1 cellular context compared by ENCODE assay signal in genomic region chr11:66262696-66263095, GRCh38.
TF ChIP-seq lines count a peak whose summit lies in the region.

No MANE protein-coding gene starts in this region.

TF ChIP-seq in GM12878, 131 proteins besides CTCF, POLR2A, EP300 and RAD21:
- TF ChIP-seq CREB1 (IDR thresholded peaks at IDR 0.05; ENCODE audit: low read depth), result no peak
- no peak for TF ChIP-seq PBX3 (IDR thresholded peaks at IDR 0.05; ENCODE audit: insufficient replicate concordance, low read depth, low read length)
- TF ChIP-seq EGR1 (IDR thresholded peaks at IDR 0.05; ENCODE audit: borderline replicate concordance in 1 of 2, low read depth in 2 of 2, low read length in 2 of 2), result no peak
- TF ChIP-seq LARP7 (IDR thresholded peaks at IDR 0.05), result no peak
- no peak for TF ChIP-seq ETV6 (conservative IDR thresholded peaks at IDR 0.05 in 1 of 2, IDR thresholded peaks at IDR 0.05 in 1 of 2; ENCODE audit: borderline replicate concordance in 1 of 2, low read depth in 1 of 2)
- TF ChIP-seq STAT1 (conservative IDR thresholded peaks at IDR 0.05), result no peak
- TF ChIP-seq FOXK2 (IDR thresholded peaks at IDR 0.05), result no peak
- TF ChIP-seq NR2F1 (conservative IDR thresholded peaks at IDR 0.05), result no peak
- no peak for TF ChIP-seq ZBTB33 (IDR thresholded peaks at IDR 0.05)
- TF ChIP-seq SP1 (IDR thresholded peaks at IDR 0.05; ENCODE audit: low read depth, low read length), result no peak
- TF ChIP-seq SIN3A (IDR thresholded peaks at IDR 0.05; ENCODE audit: low read depth, low read length), result no peak
- no peak for TF ChIP-seq RUNX3 (IDR thresholded peaks at IDR 0.05; ENCODE audit: low read length)
- TF ChIP-seq RELA (IDR thresholded peaks at IDR 0.05; ENCODE audit: borderline replicate concordance, partially characterized antibody), result no peak
- TF ChIP-seq CHD2 (IDR thresholded peaks at IDR 0.05; ENCODE audit: borderline replicate concordance, low read depth, low read length), result no peak
- TF ChIP-seq IRF3 (IDR thresholded peaks at IDR 0.05), result no peak
- no peak for TF ChIP-seq ZNF592 (IDR thresholded peaks at IDR 0.05)
- TF ChIP-seq NR2C2 (IDR thresholded peaks at IDR 0.05; ENCODE audit: borderline replicate concordance, control insufficient read depth, insufficient read length, low read depth), result no peak
- TF ChIP-seq NRF1 (conservative IDR thresholded peaks at IDR 0.05; ENCODE audit: low read depth, low read length), result no peak
TF ChIP-seq in GM12878: peak in this region for 0.
